In genomic region chr9:111529787-111530186, GRCh38 we compare ENCODE assay signal across 19 cellular contexts. TPM values are rescaled to one million over a fixed set of nuclear protein-coding genes. Genes with fewer than 3 reads are reported as not detected.
DNase-seq lines count a peak whose midpoint lies in the region; TF ChIP-seq lines count a peak whose summit lies in the region.
"Had no signal": no experiment of that assay in that cellular context is flagged by ENCODE, and none has a peak within 500 bp of the region (broad histone marks: within the 10 kb centered on the region; RNA-seq: fewer than 3 reads in every experiment).

No MANE protein-coding gene starts in this region.

- H3K4me3 ChIP-seq in HUES6 (ENCODE audit: low read depth, low read length) = peak overlapping the region; percentile 34
- H3K4me3 ChIP-seq in ectodermal cell (ENCODE audit: insufficient read depth, low read depth, low read length) = no peak overlapping the region
- H3K4me3 ChIP-seq in iPS-18a (ENCODE audit: low read length) = peak overlapping the region; percentile 47
- H3K4me3 ChIP-seq in breast epithelium = no peak overlapping the region
- H3K4me3 ChIP-seq: A549 had no signal

- H3K4me1 ChIP-seq in HUES6 (ENCODE audit: control insufficient read depth, insufficient read depth, low read length) = peaks cover 41% of the 10 kb centered on the region
- H3K4me1 ChIP-seq in ectodermal cell (ENCODE audit: control insufficient read depth, insufficient read depth, low read length) = peaks cover 15% of the 10 kb centered on the region
- H3K4me1 ChIP-seq in iPS-18a (ENCODE audit: control insufficient read depth, low read depth, low read length) = peaks cover 46% of the 10 kb centered on the region
- no peaks in the 10 kb centered on the region for H3K4me1 ChIP-seq in breast epithelium

- TF ChIP-seq POLR2A in breast epithelium (IDR thresholded peaks at IDR 0.05) = no peak

- in situ Hi-C loops in GM13977 (cut with MboI; ENCODE audit: low pct_unique_long_range_greater_than_20kb, low sequenced_read_pairs, unreplicated experiment) = no loop called here

- WGBS in ectodermal cell, 2 experiments = 0% methylated on average over 2 of the region's 2 CpGs

- H3K9ac ChIP-seq in HUES6 (ENCODE audit: low read length) = peak overlapping the region; percentile 44
- H3K9ac ChIP-seq in iPS-18a (ENCODE audit: low read length) = peak overlapping the region; percentile 41

- no peaks in the 10 kb centered on the region for H3K27me3 ChIP-seq in HUES6 (ENCODE audit: control insufficient read depth, insufficient read depth, low read length)
- H3K27me3 ChIP-seq in ectodermal cell (ENCODE audit: control insufficient read depth, insufficient read depth, low read length, poor library complexity, severe bottlenecking) = no peaks in the 10 kb centered on the region
- H3K27me3 ChIP-seq in iPS-18a (ENCODE audit: control insufficient read depth, insufficient read depth, low read length) = no peaks in the 10 kb centered on the region
- no peaks in the 10 kb centered on the region for H3K27me3 ChIP-seq in breast epithelium

- H3K27ac ChIP-seq in HUES6 (ENCODE audit: low read depth, low read length) (peak overlapping the region; percentile 97), ectodermal cell (ENCODE audit: insufficient read depth, low read depth, low read length, poor library complexity, severe bottlenecking) (peak overlapping the region; percentile 37), iPS-18a (ENCODE audit: low read length) (peak overlapping the region; percentile 86), breast epithelium (no peak overlapping the region)
- H3K27ac ChIP-seq: A549 had no signal

- intact Hi-C loops in breast epithelium (cut with DNase I; ENCODE audit: low total_unique reads) = no loop called here

- TF ChIP-seq CTCF in GM13977 (IDR thresholded peaks at IDR 0.05; ENCODE audit: extremely low read depth, insufficient read depth, missing control alignments) = no peak
- no peak for TF ChIP-seq CTCF in breast epithelium (IDR thresholded peaks at IDR 0.05)

- DNase-seq in ELF-1 (ENCODE audit: low read depth, low spot score) = peak; percentile 51
- DNase-seq in GM13977 (ENCODE audit: low spot score) = no peak
- no peak for DNase-seq in T-helper 9 cell
- DNase-seq in activated CD4-positive, alpha-beta T cell treated with anti-CD3 and anti-CD28 coated beads, Interleukin-2, amount 50 U/mL, for 1 hour = no peak
- DNase-seq in breast epithelium (ENCODE audit: low spot score in 2 of 2) = no peak
- DNase-seq: DMS153; KG1; NCI-H146; NCI-H2081; NCI-H69; NK-92 treated with Interleukin-12 subunit alpha and Interleukin-12 subunit beta, amount 100 ng/mL, for 24 hours; OCI-M1; RPMI8226; SIG-M5 had no signal

- peaks cover 16% of the 10 kb centered on the region; the same call in 1 of the 2 replicates for H3K9me3 ChIP-seq in HUES6 (ENCODE audit: control insufficient read depth, insufficient read depth, low read depth, low read length)
- no peaks in the 10 kb centered on the region for H3K9me3 ChIP-seq in ectodermal cell (ENCODE audit: control insufficient read depth, low read length)
- no peaks in the 10 kb centered on the region for H3K9me3 ChIP-seq in iPS-18a (ENCODE audit: control insufficient read depth, low read depth, low read length)
- H3K9me3 ChIP-seq in breast epithelium = peaks cover 17 to 26% of the 10 kb centered on the region in 2 donors

- H3K36me3 ChIP-seq in HUES6 (ENCODE audit: control insufficient read depth, insufficient read depth, low read length) = peaks cover 61% of the 10 kb centered on the region
- peaks cover 35% of the 10 kb centered on the region for H3K36me3 ChIP-seq in ectodermal cell (ENCODE audit: control insufficient read depth, insufficient read depth, low read length)
- peaks cover 41% of the 10 kb centered on the region for H3K36me3 ChIP-seq in iPS-18a (ENCODE audit: control insufficient read depth, low read depth, low read length)
- H3K36me3 ChIP-seq in breast epithelium = peaks cover 7% of the 10 kb centered on the region

RNA-seq across cellular contexts. Expression of gene ZNF483, which starts 4.8 kb away (rescaled TPM):
- polyA plus RNA-seq in ectodermal cell (2013, experiment 1 of 4) = 15.4 TPM
- polyA plus RNA-seq in ectodermal cell (2013, experiment 2 of 4) = 13.9 TPM
- 7.2 TPM for polyA plus RNA-seq in ectodermal cell (2013, experiment 3 of 4)
- 7.8 TPM for polyA plus RNA-seq in ectodermal cell (2013, experiment 4 of 4)
- total RNA-seq in breast epithelium = 10 to 100 TPM in 2 of 3 donors, 1 to 10 TPM in 1; 5.9 to 24.9 (median 16.4) TPM
- polyA plus RNA-seq: CD14-positive monocyte had no signal

RNA-seq across cellular contexts. Expression of gene ECPAS, which starts 45.6 kb away (rescaled TPM):
- 57.2 TPM for polyA plus RNA-seq in ectodermal cell (2013, experiment 1 of 4)
- 56.9 TPM for polyA plus RNA-seq in ectodermal cell (2013, experiment 2 of 4)
- 41.6 TPM for polyA plus RNA-seq in ectodermal cell (2013, experiment 3 of 4)
- 48.1 TPM for polyA plus RNA-seq in ectodermal cell (2013, experiment 4 of 4)
- total RNA-seq in breast epithelium = 100 to 1,000 TPM in 1 of 3 donors, 10 to 100 TPM in 2; 91.6 to 159 (median 94.1) TPM

Comparison
In these comparisons a context has a peak if more than half of its experiments do, and no peak if none do; other contexts are left out.
1. H3K27ac ChIP-seq: peak in HUES6 (single experiment), ectodermal cell (single experiment) and iPS-18a (single experiment); none in breast epithelium (0 of 2).
2. H3K4me3 ChIP-seq: peak in HUES6 (single experiment) and iPS-18a (single experiment); none in ectodermal cell (single experiment) and breast epithelium (0 of 3).